8 cellular contexts compared by ENCODE assay signal in genomic region chr14:21978184-21978998, GRCh38.
DNase-seq lines count a peak whose midpoint lies in the region; ATAC-seq and TF ChIP-seq lines count a peak whose summit lies in the region.

No MANE protein-coding gene starts in this region.

- TF ChIP-seq CTCF in activated B cell treated with CpG ODN at 0.5 μM for 24 hours (IDR thresholded peaks at IDR 0.05) (no peak), colonic mucosa (IDR thresholded peaks at IDR 0.05) (peak; percentile 68), upper lobe of right lung (IDR thresholded peaks at IDR 0.05) (peak; percentile 77), lower leg skin (IDR thresholded peaks at IDR 0.05) (no peak)

- H3K9me3 Mint-ChIP-seq in activated B cell treated with CpG ODN at 0.5 μM for 24 hours = no peaks in the 10 kb centered on the region

- H3K27ac ChIP-seq in Karpas-422 (ENCODE audit: low read length) = no peak overlapping the region
- H3K27ac ChIP-seq in colonic mucosa = no peak overlapping the region
- H3K27ac ChIP-seq in mesendoderm (ENCODE audit: low read depth, low read length) = no peak overlapping the region
- H3K27ac ChIP-seq in upper lobe of right lung = no peak overlapping the region

- no peak for TF ChIP-seq POLR2A in lower leg skin (IDR thresholded peaks at IDR 0.05)

- no peak overlapping the region for H3K4me3 Mint-ChIP-seq in activated B cell treated with CpG ODN at 0.5 μM for 24 hours

- H2BK120ac ChIP-seq in mesendoderm (ENCODE audit: low read depth, low read length) = no peak overlapping the region

- H4K8ac ChIP-seq in mesendoderm (ENCODE audit: low read depth, low read length) = no peak overlapping the region

- H3K36me3 ChIP-seq in Karpas-422 (ENCODE audit: insufficient read depth, low read length) (no peaks in the 10 kb centered on the region), colonic mucosa (no peaks in the 10 kb centered on the region), mesendoderm (ENCODE audit: control insufficient read depth, insufficient read depth, low read length) (no peaks in the 10 kb centered on the region), upper lobe of right lung (no peaks in the 10 kb centered on the region)

- H3K79me2 ChIP-seq in Karpas-422 (ENCODE audit: low read length) (no peaks in the 10 kb centered on the region), mesendoderm (ENCODE audit: control insufficient read depth, insufficient read depth, low read length) (no peaks in the 10 kb centered on the region)

- no peaks in the 10 kb centered on the region for H3K79me1 ChIP-seq in mesendoderm (ENCODE audit: low read length)

- DNase-seq in SIG-M5 treated with dmso at 0.1 percent for 504 hours (lab: John Stamatoyannopoulos, UW; ENCODE audit: unreplicated experiment) = peak; percentile 41
- DNase-seq in SIG-M5 (lab: John Stamatoyannopoulos, UW) = no peak
- peak; percentile 86 for DNase-seq in Karpas-422
- DNase-seq in activated B cell treated with CpG ODN at 0.5 μM for 24 hours = no peak
- DNase-seq in colonic mucosa = peak; percentile 34
- peak; percentile 77 for DNase-seq in mesendoderm
- DNase-seq in upper lobe of right lung = peak; percentile 61
- no peak for DNase-seq in lower leg skin (ENCODE audit: low spot score in 2 of 2)

- no peak overlapping the region for H3K18ac ChIP-seq in mesendoderm (ENCODE audit: low read length)

- H4K20me1 ChIP-seq in Karpas-422 (ENCODE audit: insufficient read depth, low read depth, low read length) = no peaks in the 10 kb centered on the region

- no peak overlapping the region for H2BK5ac ChIP-seq in mesendoderm (ENCODE audit: low read length)

- no peak overlapping the region for H3K4ac ChIP-seq in mesendoderm (ENCODE audit: low read depth, low read length)

- CTCF ChIA-PET in activated B cell treated with CpG ODN at 0.5 μM for 24 hours (lab: Charles Lee) = interaction anchor here (0.6 to 3.0 kb wide), 13 partner anchors 8 to 117 kb away, joined by 3 to 17 read pairs (median 3); no protein-coding TSS in a partner anchor

- no peak overlapping the region for H3K4me2 ChIP-seq in Karpas-422 (ENCODE audit: low read depth, low read length, poor library complexity, severe bottlenecking)
- no peak overlapping the region for H3K4me2 ChIP-seq in mesendoderm (ENCODE audit: low read length)

- intact Hi-C loops in activated B cell treated with CpG ODN at 0.5 μM for 24 hours (cut with micrococcal nuclease) (loop anchor here (1.0 kb wide), 1 partner anchor 60 kb away; no protein-coding TSS in a partner anchor), colonic mucosa (cut with DNase I) (no loop called here), upper lobe of right lung (cut with DNase I) (no loop called here), lower leg skin (cut with DNase I; ENCODE audit: low total_unique reads) (no loop called here)

- peaks cover 37% of the 10 kb centered on the region for H3K27me3 Mint-ChIP-seq in activated B cell treated with CpG ODN at 0.5 μM for 24 hours

- H3K23ac ChIP-seq in mesendoderm (ENCODE audit: low read length) = no peak overlapping the region

- peak; percentile 45 for ATAC-seq in activated B cell treated with CpG ODN at 0.5 μM for 24 hours (ENCODE audit: low read depth)
- ATAC-seq in upper lobe of right lung = peak; percentile 84

- no peaks in the 10 kb centered on the region for H3K4me1 ChIP-seq in Karpas-422 (ENCODE audit: low read length)
- H3K4me1 ChIP-seq in colonic mucosa = no peaks in the 10 kb centered on the region
- no peaks in the 10 kb centered on the region for H3K4me1 ChIP-seq in mesendoderm (ENCODE audit: control insufficient read depth, low read depth, low read length)
- H3K4me1 ChIP-seq in upper lobe of right lung = no peaks in the 10 kb centered on the region

- no peak overlapping the region for H2AFZ ChIP-seq in Karpas-422 (ENCODE audit: low read length)

- no peak overlapping the region for H2BK15ac ChIP-seq in mesendoderm (replicated peaks; ENCODE audit: low read depth)

- no peaks in the 10 kb centered on the region for H3K27me3 ChIP-seq in Karpas-422 (ENCODE audit: low read length)
- no peaks in the 10 kb centered on the region for H3K27me3 ChIP-seq in colonic mucosa
- no peaks in the 10 kb centered on the region for H3K27me3 ChIP-seq in mesendoderm (ENCODE audit: insufficient read depth, low read length, poor library complexity)
- no peaks in the 10 kb centered on the region for H3K27me3 ChIP-seq in upper lobe of right lung

- no CpG with 5 or more reads among the region's 11 CpGs for WGBS in mesendoderm (ENCODE audit: extremely low coverage, insufficient coverage, low lambda C conversion rate)
- 39 to 46% methylated on average over 11 of the region's 11 CpGs for WGBS in lower leg skin, 2 donors

- H3K9ac ChIP-seq in Karpas-422 (ENCODE audit: low read length) (no peak overlapping the region), colonic mucosa (ENCODE audit: low read depth in 2 of 2, low read length in 2 of 2) (no peak overlapping the region), mesendoderm (ENCODE audit: low read length) (no peak overlapping the region)

- POLR2A ChIA-PET in activated B cell treated with CpG ODN at 0.5 μM for 24 hours (lab: Charles Lee) = no interaction called here

- no peaks in the 10 kb centered on the region for H3K9me2 ChIP-seq in Karpas-422 (replicated peaks; ENCODE audit: insufficient read depth, low read length)

- H3K4me3 ChIP-seq in Karpas-422 (ENCODE audit: low read length) (no peak overlapping the region), colonic mucosa (no peak overlapping the region), mesendoderm (ENCODE audit: low read length) (no peak overlapping the region), upper lobe of right lung (no peak overlapping the region), lower leg skin (ENCODE audit: low read depth, poor library complexity, severe bottlenecking) (no peak overlapping the region)

- no peak overlapping the region for H4K5ac ChIP-seq in mesendoderm (ENCODE audit: low read length)

- no peak overlapping the region for H3K27ac Mint-ChIP-seq in activated B cell treated with CpG ODN at 0.5 μM for 24 hours

- no peak overlapping the region for H2AK5ac ChIP-seq in mesendoderm (ENCODE audit: low read length)

- no peak overlapping the region for H3K56ac ChIP-seq in mesendoderm (ENCODE audit: low read length)

- no peaks in the 10 kb centered on the region for H3K4me1 Mint-ChIP-seq in activated B cell treated with CpG ODN at 0.5 μM for 24 hours

- no peaks in the 10 kb centered on the region for H3K9me3 ChIP-seq in Karpas-422 (ENCODE audit: low read length)
- no peaks in the 10 kb centered on the region for H3K9me3 ChIP-seq in colonic mucosa
- no peaks in the 10 kb centered on the region for H3K9me3 ChIP-seq in upper lobe of right lung

- no peaks in the 10 kb centered on the region for H3K36me3 Mint-ChIP-seq in activated B cell treated with CpG ODN at 0.5 μM for 24 hours (ENCODE audit: low read depth)

Comparison
In these comparisons a context has a peak if more than half of its experiments do, and no peak if none do; other contexts are left out.
1. DNase-seq: peak in SIG-M5 treated with dmso at 0.1 percent for 504 hours (single experiment), Karpas-422 (single experiment), colonic mucosa (single experiment), mesendoderm (single experiment) and upper lobe of right lung (single experiment); none in SIG-M5 (single experiment), activated B cell treated with CpG ODN at 0.5 μM for 24 hours (single experiment) and lower leg skin (0 of 2).
2. CTCF ChIP-seq: peak in colonic mucosa (single experiment) and upper lobe of right lung (single experiment); none in activated B cell treated with CpG ODN at 0.5 μM for 24 hours (single experiment) and lower leg skin (0 of 3).